In genomic region chr19:17289489-17289888, GRCh38 we compare ENCODE assay signal across 9 cellular contexts. TPM values are rescaled to one million over a fixed set of nuclear protein-coding genes. Genes with fewer than 3 reads are reported as not detected.
DNase-seq lines count a peak whose midpoint lies in the region; ATAC-seq and TF ChIP-seq lines count a peak whose summit lies in the region.
"Had no signal": no experiment of that assay in that cellular context is flagged by ENCODE, and none has a peak within 500 bp of the region (broad histone marks: within the 10 kb centered on the region; RNA-seq: fewer than 3 reads in every experiment).

No MANE protein-coding gene starts in this region.

- no peaks in the 10 kb centered on the region for H3K79me2 ChIP-seq in trophoblast cell (ENCODE audit: control insufficient read depth, insufficient read depth, low read length, poor library complexity)

- H4K8ac ChIP-seq in trophoblast cell (ENCODE audit: low read depth, low read length): peak overlapping the region; percentile 70

- H2BK120ac ChIP-seq in trophoblast cell (ENCODE audit: insufficient read depth, low read length, poor library complexity): no peak overlapping the region

- no peak overlapping the region for H4K12ac ChIP-seq in trophoblast cell (ENCODE audit: low read depth, low read length)

- no CpG with 5 or more reads among the region's 22 CpGs for WGBS in trophoblast cell (ENCODE audit: extremely low coverage, insufficient coverage, insufficient read length)

- H3K27ac ChIP-seq in trophoblast cell (ENCODE audit: low read depth, low read length) (no peak overlapping the region), breast epithelium (no peak overlapping the region)
- H3K27ac ChIP-seq: skin epidermis had no signal

- POLR2A ChIA-PET in WTC11 (lab: Charles Lee): interaction anchor here (0.7 kb wide), 1 partner anchor 22 kb away, joined by 3 read pairs; the partner anchor contains the start of gene BABAM1

- H3K36me3 Mint-ChIP-seq in HFFc6 (ENCODE audit: low read depth): no peaks in the 10 kb centered on the region
- peaks cover 5% of the 10 kb centered on the region for H3K36me3 Mint-ChIP-seq in WTC11

- no peak overlapping the region for H2AK5ac ChIP-seq in trophoblast cell (ENCODE audit: low read length)

- H3K4ac ChIP-seq in trophoblast cell (ENCODE audit: low read depth, low read length): no peak overlapping the region

- H3K14ac ChIP-seq in trophoblast cell (ENCODE audit: low read length): no peak overlapping the region

- 0 out of 2 replicates have a peak, but pooled peaks cover 4% of the 10 kb centered on the region for H3K4me1 Mint-ChIP-seq in HFFc6 (ENCODE audit: low read depth)
- H3K4me1 Mint-ChIP-seq in WTC11: peaks cover 10% of the 10 kb centered on the region

- H3K79me1 ChIP-seq in trophoblast cell (ENCODE audit: low read length): peaks cover 8% of the 10 kb centered on the region

- H3K27ac Mint-ChIP-seq in HFFc6 (no peak overlapping the region), WTC11 (no peak overlapping the region)

- peak overlapping the region; percentile 26 for H3K4me2 ChIP-seq in trophoblast cell (ENCODE audit: low read length)

- ATAC-seq in WTC11 (peak; percentile 52), HG02678 (IDR thresholded peaks at IDR 0.05; ENCODE audit: unreplicated experiment) (no peak), GM18498 (IDR thresholded peaks at IDR 0.05; ENCODE audit: unreplicated experiment) (no peak)

- no peak overlapping the region for H3K9ac ChIP-seq in trophoblast cell (ENCODE audit: low read length)

- H2BK5ac ChIP-seq in trophoblast cell (ENCODE audit: low read depth, low read length, poor library complexity): no peak overlapping the region

- no peak overlapping the region for H3K23ac ChIP-seq in trophoblast cell (ENCODE audit: low read length)

- H2AFZ ChIP-seq in trophoblast cell (ENCODE audit: insufficient read depth, low read length, poor library complexity): peak overlapping the region; percentile 30

- intact Hi-C loops in breast epithelium (cut with DNase I; ENCODE audit: low total_unique reads): loop anchor here (10.0 kb wide), 1 partner anchor 225 kb away; no protein-coding TSS in a partner anchor

- no peak overlapping the region for H3K18ac ChIP-seq in trophoblast cell (ENCODE audit: low read length)

- H3K27me3 ChIP-seq in trophoblast cell (ENCODE audit: insufficient read depth, low read length) (no peaks in the 10 kb centered on the region), breast epithelium (no peaks in the 10 kb centered on the region)

- H3K4me1 ChIP-seq in trophoblast cell (ENCODE audit: control insufficient read depth in 1 of 2, insufficient read depth in 2 of 2, low read length in 2 of 2): peaks cover 6 to 11% of the 10 kb centered on the region in 2 experiments
- H3K4me1 ChIP-seq in breast epithelium: no peaks in the 10 kb centered on the region

- H3K27me3 Mint-ChIP-seq in HFFc6 (ENCODE audit: insufficient read depth) (no peaks in the 10 kb centered on the region), WTC11 (ENCODE audit: low read depth) (no peaks in the 10 kb centered on the region; the same call in 1 of the 2 replicates)

- H3K9me3 ChIP-seq in trophoblast cell (ENCODE audit: insufficient read depth, low read depth, low read length) (peaks cover 6% of the 10 kb centered on the region), breast epithelium (no peaks in the 10 kb centered on the region)

- H3K36me3 ChIP-seq in trophoblast cell (ENCODE audit: control insufficient read depth in 1 of 2, insufficient read depth in 2 of 2, low read length in 2 of 2) (peaks cover 7 to 11% of the 10 kb centered on the region in 2 experiments), breast epithelium (no peaks in the 10 kb centered on the region)

- no peak for TF ChIP-seq POLR2A in breast epithelium (IDR thresholded peaks at IDR 0.05)

- H4K91ac ChIP-seq in trophoblast cell (ENCODE audit: low read depth, low read length): no peak overlapping the region

- DNase-seq in AG08396 (ENCODE audit: low spot score): peak; percentile 95
- DNase-seq in HFFc6: peak; percentile 77
- DNase-seq in WTC11 (ENCODE audit: low spot score): peak; percentile 91
- peak; percentile 91 for DNase-seq in fibroblast of villous mesenchyme (ENCODE audit: low read depth)
- peak; percentile 61 to 69 for DNase-seq in trophoblast cell
- DNase-seq in breast epithelium (ENCODE audit: low spot score in 2 of 2): no peak

- H3K4me3 ChIP-seq in fibroblast of villous mesenchyme (ENCODE audit: low read depth, low read length) (peak overlapping the region; percentile 44), trophoblast cell (ENCODE audit: low read depth, low read length) (no peak overlapping the region), breast epithelium (no peak overlapping the region)
- H3K4me3 ChIP-seq: skin epidermis had no signal

- TF ChIP-seq CTCF in HFFc6 (IDR thresholded peaks at IDR 0.05) (peak; percentile 47), WTC11 (IDR thresholded peaks at IDR 0.05) (no peak), fibroblast of villous mesenchyme (IDR thresholded peaks at IDR 0.05; ENCODE audit: insufficient read depth, low read depth, low read length) (no peak), breast epithelium (IDR thresholded peaks at IDR 0.05) (no peak)

- no peaks in the 10 kb centered on the region for H3K9me3 Mint-ChIP-seq in HFFc6
- no peaks in the 10 kb centered on the region for H3K9me3 Mint-ChIP-seq in WTC11

- H2BK12ac ChIP-seq in trophoblast cell (ENCODE audit: low read length): no peak overlapping the region

- CTCF ChIA-PET in WTC11 (lab: Charles Lee): interaction anchor here (0.6 to 1.5 kb wide), 3 partner anchors 29 to 163 kb away, joined by 3 to 7 read pairs (median 5); no protein-coding TSS in a partner anchor

- no peak overlapping the region for H3K4me3 Mint-ChIP-seq in HFFc6
- peak overlapping the region; percentile 31 for H3K4me3 Mint-ChIP-seq in WTC11

TF ChIP-seq in WTC11, 78 proteins besides CTCF, POLR2A, EP300 and RAD21:
- TF ChIP-seq NFYB (CRISPR knock-in tag; conservative IDR thresholded peaks at IDR 0.05; ENCODE audit: low read depth) (peak; percentile 88), ZNF532 (CRISPR knock-in tag; IDR thresholded peaks at IDR 0.05; ENCODE audit: borderline replicate concordance) (no peak)

RNA-seq across cellular contexts. Expression of gene ANKLE1, which starts 7.8 kb away (rescaled TPM):
- total RNA-seq in HFFc6 (2021; fragmentation: NEBNext Ultra II Directional; extraction: Animal tissue kit (Norgen Biotek cat#: 25700)): under 1 TPM; 0.28 to 0.57 (median 0.43) TPM
- 9.1 to 12.9 TPM (median 10.2 TPM) in 3 replicates for total RNA-seq in WTC11 (2021)
- 0.32 and 0.86 TPM in 2 replicates for total RNA-seq in fibroblast of villous mesenchyme
- polyA plus RNA-seq in trophoblast cell (2013): 1.0 and 1.1 TPM in 2 replicates
- total RNA-seq in breast epithelium: 1 to 10 TPM in 2 of 3 donors, under 1 TPM in 1; 0.96 to 1.6 (median 1.0) TPM

RNA-seq across cellular contexts. Expression of gene ABHD8, which starts 13.7 kb away (rescaled TPM):
- total RNA-seq in HFFc6 (2021; fragmentation: NEBNext Ultra II Directional; extraction: Animal tissue kit (Norgen Biotek cat#: 25700)): 1 to 10 TPM; 6.7 to 9.9 (median 8.9) TPM
- total RNA-seq in WTC11 (2021) (13.2 to 18.1 TPM (median 17.6 TPM) in 3 replicates), fibroblast of villous mesenchyme (13.8 and 15.5 TPM in 2 replicates), breast epithelium (10 to 100 TPM in 2 of 3 donors, 1 to 10 TPM in 1; 6.7 to 14.4 (median 11.0) TPM)
- 16.0 and 16.6 TPM in 2 replicates for polyA plus RNA-seq in trophoblast cell (2013)

RNA-seq across cellular contexts. Expression of gene MRPL34, which starts 16.2 kb away (rescaled TPM):
- total RNA-seq in HFFc6 (2021; fragmentation: NEBNext Ultra II Directional; extraction: Animal tissue kit (Norgen Biotek cat#: 25700)): 10 to 100 TPM; 43.1 to 56.7 (median 50.4) TPM
- 117 to 130 TPM (median 122 TPM) in 3 replicates for total RNA-seq in WTC11 (2021)
- 29.8 and 32.2 TPM in 2 replicates for total RNA-seq in fibroblast of villous mesenchyme
- polyA plus RNA-seq in trophoblast cell (2013): 62.8 and 66.5 TPM in 2 replicates
- total RNA-seq in breast epithelium: 100 to 1,000 TPM in 1 of 3 donors, 10 to 100 TPM in 2; 88.5 to 139 (median 98.0) TPM

RNA-seq across cellular contexts. Expression of gene DDA1, which starts 19.9 kb away (rescaled TPM):
- 10 to 100 TPM; 77.1 to 92.5 (median 83.4) TPM for total RNA-seq in HFFc6 (2021; fragmentation: NEBNext Ultra II Directional; extraction: Animal tissue kit (Norgen Biotek cat#: 25700))
- total RNA-seq in WTC11 (2021) (36.2 to 42.8 TPM (median 37.0 TPM) in 3 replicates), fibroblast of villous mesenchyme (14.8 and 16.8 TPM in 2 replicates), breast epithelium (10 to 100 TPM in 2 of 3 donors, 1 to 10 TPM in 1; 9.2 to 18.7 (median 11.1) TPM)
- 196 and 214 TPM in 2 replicates for polyA plus RNA-seq in trophoblast cell (2013)

RNA-seq across cellular contexts. Expression of gene BABAM1, which starts 22.2 kb away (rescaled TPM):
- total RNA-seq in HFFc6 (2021; fragmentation: NEBNext Ultra II Directional; extraction: Animal tissue kit (Norgen Biotek cat#: 25700)): 100 to 1,000 TPM; 105 to 128 (median 120) TPM
- total RNA-seq in WTC11 (2021) (139 to 147 TPM (median 146 TPM) in 3 replicates), fibroblast of villous mesenchyme (101 and 124 TPM in 2 replicates), breast epithelium (10 to 100 TPM; 48.5 to 65.6 (median 54.1) TPM)
- polyA plus RNA-seq in trophoblast cell (2013): 139 and 141 TPM in 2 replicates

Comparison
In these comparisons a context has a peak if more than half of its experiments do, and no peak if none do; other contexts are left out.
1. DNase-seq: peak in AG08396 (single experiment), HFFc6 (single experiment), WTC11 (single experiment), fibroblast of villous mesenchyme (single experiment) and trophoblast cell (2 of 2); none in breast epithelium (0 of 2).